In genomic region chr1:64231153-64231552, GRCh38 we compare ENCODE assay signal across 1 cellular context.
TF ChIP-seq lines count a peak whose summit lies in the region.

No MANE protein-coding gene starts in this region.

TF ChIP-seq in HEK293, 187 proteins besides CTCF, POLR2A, EP300 and RAD21 (continued from another document and continues in another):
- TF ChIP-seq ZNF513 (tag by site-specific recombination; IDR thresholded peaks at IDR 0.05): no peak
- TF ChIP-seq IKZF3 (tag by site-specific recombination; IDR thresholded peaks at IDR 0.05): peak; percentile 72
- TF ChIP-seq ZSCAN30 (tag by site-specific recombination; IDR thresholded peaks at IDR 0.05): no peak
- TF ChIP-seq PATZ1 (tag by site-specific recombination; IDR thresholded peaks at IDR 0.05): no peak
- peak; percentile 67; the same call in 1 of the 2 replicates for TF ChIP-seq TRIM28 (IDR thresholded peaks at IDR 0.05; ENCODE audit: borderline replicate concordance, low read length)
- TF ChIP-seq ZFP69B (tag by site-specific recombination; IDR thresholded peaks at IDR 0.05): no peak
- TF ChIP-seq SP2 (tag by site-specific recombination; IDR thresholded peaks at IDR 0.05): no peak
- no peak for TF ChIP-seq ZBTB6 (tag by site-specific recombination; IDR thresholded peaks at IDR 0.05)
- no peak for TF ChIP-seq ZNF10 (tag by site-specific recombination; IDR thresholded peaks at IDR 0.05)
- TF ChIP-seq ZBTB48 (tag by site-specific recombination; IDR thresholded peaks at IDR 0.05): no peak
- no peak for TF ChIP-seq ZNF580 (tag by site-specific recombination; IDR thresholded peaks at IDR 0.05)
- 0 out of 2 replicates have a peak, but pooled peaks have one; percentile 23 for TF ChIP-seq ZNF18 (tag by site-specific recombination; IDR thresholded peaks at IDR 0.05)
- peak; percentile 44; the same call in 1 of the 2 replicates for TF ChIP-seq BCL6B (tag by site-specific recombination; IDR thresholded peaks at IDR 0.05)
- no peak for TF ChIP-seq KLF9 (tag by site-specific recombination; IDR thresholded peaks at IDR 0.05; ENCODE audit: low read depth)
- 0 out of 2 replicates have a peak, but pooled peaks have one; percentile 33 for TF ChIP-seq PRDM4 (tag by site-specific recombination; IDR thresholded peaks at IDR 0.05)
- no peak for TF ChIP-seq ELK4 (IDR thresholded peaks at IDR 0.05; ENCODE audit: borderline replicate concordance, low read depth, low read length)
- no peak for TF ChIP-seq ZNF274 (IDR thresholded peaks at IDR 0.05; ENCODE audit: low read length)
- TF ChIP-seq ZNF274 (tag by site-specific recombination; IDR thresholded peaks at IDR 0.05; ENCODE audit: borderline replicate concordance): no peak
- TF ChIP-seq PRDM6 (tag by site-specific recombination; IDR thresholded peaks at IDR 0.05): peak; percentile 77
- no peak for TF ChIP-seq ZNF239 (tag by site-specific recombination; IDR thresholded peaks at IDR 0.05)
- TF ChIP-seq ZNF121 (tag by site-specific recombination; IDR thresholded peaks at IDR 0.05): no peak
- peak; percentile 60 for TF ChIP-seq ZBTB17 (tag by site-specific recombination; IDR thresholded peaks at IDR 0.05)
- TF ChIP-seq MYNN (tag by site-specific recombination; IDR thresholded peaks at IDR 0.05; ENCODE audit: borderline replicate concordance): no peak
- TF ChIP-seq HOXA7 (CRISPR knock-in tag; IDR thresholded peaks at IDR 0.05; ENCODE audit: borderline replicate concordance): no peak
- TF ChIP-seq ZSCAN5A (tag by site-specific recombination; IDR thresholded peaks at IDR 0.05): no peak
- TF ChIP-seq ZNF133 (tag by site-specific recombination; IDR thresholded peaks at IDR 0.05): no peak
- TF ChIP-seq ZNF626 (tag by site-specific recombination; IDR thresholded peaks at IDR 0.05): no peak
- 0 out of 2 replicates have a peak, but pooled peaks have one; percentile 28 for TF ChIP-seq ZNF76 (tag by site-specific recombination; IDR thresholded peaks at IDR 0.05; ENCODE audit: borderline replicate concordance, low read depth)
- TF ChIP-seq ZIC2 (tag by site-specific recombination; IDR thresholded peaks at IDR 0.05): no peak
- TF ChIP-seq ZNF398 (tag by site-specific recombination; IDR thresholded peaks at IDR 0.05): no peak
- peak; percentile 45; the same call in 1 of the 2 replicates for TF ChIP-seq TSHZ1 (tag by site-specific recombination; IDR thresholded peaks at IDR 0.05; ENCODE audit: borderline replicate concordance)
- no peak for TF ChIP-seq ZFHX2 (tag by site-specific recombination; conservative IDR thresholded peaks at IDR 0.05)
- no peak for TF ChIP-seq KLF7 (tag by site-specific recombination; IDR thresholded peaks at IDR 0.05; ENCODE audit: borderline replicate concordance)
- TF ChIP-seq ZNF324 (tag by site-specific recombination; IDR thresholded peaks at IDR 0.05): 0 out of 2 replicates have a peak, but pooled peaks have one; percentile 27
